Comparison of ENCODE assay signal across 22 cellular contexts in the genomic region with DNA sequence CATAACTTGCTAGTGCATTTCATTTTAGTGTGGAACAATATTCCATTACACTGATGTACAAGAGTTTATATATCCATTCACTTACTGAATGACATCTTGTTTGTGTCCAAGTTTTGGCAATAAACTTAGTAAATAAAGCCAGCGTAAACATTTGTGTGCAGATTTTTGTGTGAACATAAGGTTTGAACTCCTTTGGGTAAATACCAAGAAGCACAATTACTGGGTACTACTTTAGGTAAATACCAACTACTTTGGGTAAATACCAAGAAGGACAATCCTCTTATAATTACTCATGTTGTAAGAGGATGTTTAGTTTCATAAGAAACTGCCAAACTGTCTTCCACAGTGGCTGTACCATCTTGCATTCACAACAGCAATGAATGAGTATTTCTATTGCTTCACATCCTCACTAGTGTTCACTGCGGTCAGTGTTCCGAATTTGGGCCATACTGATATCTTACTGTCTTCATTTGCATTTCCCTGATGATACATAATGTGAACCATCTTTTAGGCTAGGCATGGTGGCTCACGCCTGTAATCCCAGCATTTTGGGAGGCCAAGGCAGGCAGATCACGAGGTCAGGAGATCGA. TPM values are rescaled to one million over a fixed set of nuclear protein-coding genes. Genes with fewer than 3 reads are reported as not detected.
DNase-seq lines count a peak whose midpoint lies in the region; ATAC-seq and TF ChIP-seq lines count a peak whose summit lies in the region.
"Had no signal": no experiment of that assay in that cellular context is flagged by ENCODE, and none has a peak within 500 bp of the region (broad histone marks: within the 10 kb centered on the region; RNA-seq: fewer than 3 reads in every experiment).

No MANE protein-coding gene starts in this region.

- no peaks in the 10 kb centered on the region for H3K9me2 ChIP-seq in GM23338 (ENCODE audit: insufficient read depth)

- WGBS in lower leg skin, 2 donors: 83 to 93% methylated on average over 6 of the region's 6 CpGs

- H3K4me3 Mint-ChIP-seq in naive thymus-derived CD4-positive, alpha-beta T cell: peak overlapping the region in 1 of 10 donors; percentile 13
- no peak overlapping the region for H3K4me3 Mint-ChIP-seq in GM23338

- H3K27ac Mint-ChIP-seq in naive thymus-derived CD4-positive, alpha-beta T cell: no peak overlapping the region
- no peak overlapping the region for H3K27ac Mint-ChIP-seq in GM23338

- POLR2A ChIA-PET in naive thymus-derived CD4-positive, alpha-beta T cell (lab: Charles Lee): no interaction called here

- H3K9me3 ChIP-seq in naive thymus-derived CD4-positive, alpha-beta T cell (ENCODE audit: control insufficient read depth in 2 of 3, low read length in 3 of 3): no peaks in the 10 kb centered on the region
- H3K9me3 ChIP-seq: A549, body of pancreas, upper lobe of left lung had no signal

- H3K4me1 ChIP-seq in naive thymus-derived CD4-positive, alpha-beta T cell (ENCODE audit: control insufficient read depth in 2 of 2, insufficient read depth in 2 of 2, low read length in 2 of 2): no peaks in the 10 kb centered on the region
- peaks cover 15% of the 10 kb centered on the region for H3K4me1 ChIP-seq in GM23338 (ENCODE audit: insufficient read depth)

- DNase-seq in AML-193 (lab: John Stamatoyannopoulos, UW) (peak; percentile 90 to 96), LNCaP clone FGC (ENCODE audit: low read depth) (peak; percentile 95), SIG-M5 (lab: John Stamatoyannopoulos, UW) (peak; percentile 80), lower leg skin (ENCODE audit: low spot score in 2 of 2) (no peak), GM23338 (ENCODE audit: low spot score) (no peak), NCI-H524 treated with DMSO at 0.1 percent for 48 hours (lab: John Stamatoyannopoulos, UW) (no peak)
- no peak for DNase-seq in naive thymus-derived CD4-positive, alpha-beta T cell
- DNase-seq: activated CD4-positive, alpha-beta T cell treated with anti-CD3 and anti-CD28 coated beads for 1 hour; activated gamma-delta T cell treated with Interleukin-2 at 50 U/mL for 16 hours; activated T-cell treated with anti-CD3 and anti-CD28 coated beads, Interleukin-2, amount 50 U/mL, for 1 hour; body of pancreas; cerebellar nuclear complex; glutamatergic neuron; kidney; NCI-H2171; NK-92 treated with Interleukin-12 subunit alpha and Interleukin-12 subunit beta, amount 100 ng/mL, for 24 hours; nucleus accumbens; upper lobe of left lung had no signal

- no peak overlapping the region for H3K4me2 ChIP-seq in GM23338
- H3K4me2 ChIP-seq: A549 had no signal

- no peaks in the 10 kb centered on the region for H3K36me3 Mint-ChIP-seq in naive thymus-derived CD4-positive, alpha-beta T cell
- no peaks in the 10 kb centered on the region for H3K36me3 Mint-ChIP-seq in GM23338 (ENCODE audit: low read depth)

- intact Hi-C loops in naive thymus-derived CD4-positive, alpha-beta T cell (cut with micrococcal nuclease): no loop called here
- intact Hi-C loops in lower leg skin (cut with DNase I; ENCODE audit: low total_unique reads): no loop called here

- TF ChIP-seq CTCF in LNCaP clone FGC (IDR thresholded peaks at IDR 0.05; ENCODE audit: control insufficient read depth, extremely low read depth, insufficient read depth) (no peak), lower leg skin (IDR thresholded peaks at IDR 0.05) (no peak), GM23338 (conservative IDR thresholded peaks at IDR 0.05; ENCODE audit: low read depth in 2 of 2) (no peak)

- H3K27ac ChIP-seq in naive thymus-derived CD4-positive, alpha-beta T cell (ENCODE audit: low read depth, low read length): no peak overlapping the region
- H3K27ac ChIP-seq in GM23338 (ENCODE audit: low read depth): no peak overlapping the region
- H3K27ac ChIP-seq: A549, body of pancreas had no signal

- peak; percentile 70 for ATAC-seq in naive thymus-derived CD4-positive, alpha-beta T cell
- ATAC-seq in GM23338 (no peak), SK-N-SH treated with all-trans-retinoic acid at 6 μM for 48 hours (no peak)
- ATAC-seq: body of pancreas had no signal

- no peak overlapping the region for H2AFZ ChIP-seq in GM23338

- CTCF ChIA-PET in naive thymus-derived CD4-positive, alpha-beta T cell (lab: Charles Lee): no interaction called here

- no peaks in the 10 kb centered on the region for H3K36me3 ChIP-seq in naive thymus-derived CD4-positive, alpha-beta T cell (ENCODE audit: control insufficient read depth in 2 of 3, insufficient read depth in 3 of 3, low read length in 3 of 3)
- H3K36me3 ChIP-seq in GM23338 (ENCODE audit: insufficient read depth): no peaks in the 10 kb centered on the region
- H3K36me3 ChIP-seq: upper lobe of left lung had no signal

- peaks cover 0 to 11% (median 5%) of the 10 kb centered on the region in 7 donors for H3K4me1 Mint-ChIP-seq in naive thymus-derived CD4-positive, alpha-beta T cell
- H3K4me1 Mint-ChIP-seq in GM23338: peaks cover 4% of the 10 kb centered on the region; the same call in 1 of the 3 replicates

- 0 out of 2 replicates have a peak, but pooled peaks cover 3% of the 10 kb centered on the region for H3F3A ChIP-seq in GM23338 (replicated peaks; ENCODE audit: low read depth)

- peaks cover 55 to 75% (median 59%) of the 10 kb centered on the region in 5 donors for H3K27me3 Mint-ChIP-seq in naive thymus-derived CD4-positive, alpha-beta T cell
- H3K27me3 Mint-ChIP-seq in GM23338 (ENCODE audit: insufficient read depth, low read depth, poor library complexity): peaks cover 25% of the 10 kb centered on the region

- H3K4me3 ChIP-seq in LNCaP clone FGC (ENCODE audit: low read depth, low read length): no peak overlapping the region
- no peak overlapping the region for H3K4me3 ChIP-seq in naive thymus-derived CD4-positive, alpha-beta T cell (ENCODE audit: low read length)
- no peak overlapping the region for H3K4me3 ChIP-seq in lower leg skin (ENCODE audit: low read depth, poor library complexity, severe bottlenecking)
- H3K4me3 ChIP-seq in GM23338: no peak overlapping the region
- H3K4me3 ChIP-seq: A549, body of pancreas, lung, upper lobe of left lung had no signal

- no peaks in the 10 kb centered on the region for H3K79me2 ChIP-seq in GM23338 (replicated peaks; ENCODE audit: insufficient read depth)

- no peaks in the 10 kb centered on the region for H3K9me3 Mint-ChIP-seq in naive thymus-derived CD4-positive, alpha-beta T cell
- H3K9me3 Mint-ChIP-seq in GM23338: no peaks in the 10 kb centered on the region

- peaks cover 0 to 15% of the 10 kb centered on the region in 2 donors for H3K27me3 ChIP-seq in naive thymus-derived CD4-positive, alpha-beta T cell (ENCODE audit: control insufficient read depth in 2 of 2, insufficient read depth in 2 of 2, low read length in 2 of 2)
- peaks cover 29% of the 10 kb centered on the region for H3K27me3 ChIP-seq in GM23338 (ENCODE audit: insufficient read depth)
- H3K27me3 ChIP-seq: body of pancreas, upper lobe of left lung had no signal

- H4K20me1 ChIP-seq in GM23338 (replicated peaks; ENCODE audit: insufficient read depth): no peaks in the 10 kb centered on the region

- TF ChIP-seq POLR2A in lower leg skin (IDR thresholded peaks at IDR 0.05): no peak

TF ChIP-seq in GM23338, 12 proteins besides CTCF, POLR2A, EP300 and RAD21:
- no peak for TF ChIP-seq CREB1 (CRISPR knock-in tag; IDR thresholded peaks at IDR 0.05; ENCODE audit: low read depth)
TF ChIP-seq in GM23338: peak in this region for 0.

TF ChIP-seq in SK-N-SH treated with all-trans-retinoic acid at 6 μM for 48 hours, 23 proteins besides CTCF, POLR2A, EP300 and RAD21:
- TF ChIP-seq TCF4 (CRISPR knock-in tag; IDR thresholded peaks at IDR 0.05; ENCODE audit: borderline replicate concordance): no peak
- no peak for TF ChIP-seq ISL1 (CRISPR knock-in tag; IDR thresholded peaks at IDR 0.05)
- no peak for TF ChIP-seq PATZ1 (CRISPR knock-in tag; IDR thresholded peaks at IDR 0.05; ENCODE audit: borderline replicate concordance)
- TF ChIP-seq CSDC2 (CRISPR knock-in tag; IDR thresholded peaks at IDR 0.05): no peak
TF ChIP-seq in SK-N-SH treated with all-trans-retinoic acid at 6 μM for 48 hours: peak in this region for 0.

RNA-seq across cellular contexts. Expression of gene SYK, which starts 2.3 kb away (rescaled TPM):
- 10 to 100 TPM in 1 of 5 experiments, 1 to 10 TPM in 3, under 1 TPM in 1; 0.41 to 71.6 (median 2.4) TPM for total RNA-seq in naive thymus-derived CD4-positive, alpha-beta T cell
- polyA plus RNA-seq in naive thymus-derived CD4-positive, alpha-beta T cell: under 1 TPM; 0.26 to 0.31 TPM
- 10 to 100 TPM; 17.9 to 26.2 (median 23.2) TPM for total RNA-seq in lower leg skin
- 5.4 and 5.8 TPM in 2 replicates for total RNA-seq in GM23338 (2014; rRNA removed; shearing (Covaris generic))
- 1.5 and 2.2 TPM in 2 replicates for polyA plus RNA-seq in GM23338 (2016; fragmentation: Nextera tagmentation; extraction: Ambion mirVana)
- polyA plus RNA-seq: BJ had no signal

Comparison
In these comparisons a context has a peak if more than half of its experiments do, and no peak if none do; other contexts are left out.
1. DNase-seq: peak in AML-193 (2 of 2), LNCaP clone FGC (single experiment) and SIG-M5 (single experiment); none in naive thymus-derived CD4-positive, alpha-beta T cell (0 of 9), lower leg skin (0 of 2), GM23338 (single experiment) and NCI-H524 treated with DMSO at 0.1 percent for 48 hours (single experiment).